Comparison of ENCODE assay signal across 24 cellular contexts in the genomic region with DNA sequence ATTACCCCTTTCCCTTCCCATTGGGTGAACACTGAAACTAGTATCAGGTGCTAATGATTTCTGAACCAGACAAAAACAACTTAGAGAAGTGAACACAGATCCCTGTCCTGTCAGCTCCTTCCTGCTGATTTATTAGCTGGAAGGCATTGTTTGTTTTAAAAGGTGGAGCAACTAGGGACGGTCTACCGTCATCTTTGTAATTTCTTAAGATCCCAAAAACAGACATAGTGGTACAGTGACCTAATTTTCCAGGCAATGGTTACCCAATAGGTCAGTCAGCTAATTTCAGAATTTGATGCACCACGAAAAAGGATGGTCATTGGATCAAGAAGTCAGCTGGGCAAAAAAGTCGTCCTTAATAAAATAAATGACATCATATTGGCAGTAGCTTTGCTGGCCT. TPM values are rescaled to one million over a fixed set of nuclear protein-coding genes. Genes with fewer than 3 reads are reported as not detected.
DNase-seq lines count a peak whose midpoint lies in the region; ATAC-seq, FAIRE-seq and TF ChIP-seq lines count a peak whose summit lies in the region.
"Had no signal": no experiment of that assay in that cellular context is flagged by ENCODE, and none has a peak within 500 bp of the region (broad histone marks: within the 10 kb centered on the region; RNA-seq: fewer than 3 reads in every experiment).

No MANE protein-coding gene starts in this region.

- TF ChIP-seq CTCF in endothelial cell of umbilical vein (IDR thresholded peaks at IDR 0.05; ENCODE audit: extremely low read depth in 1 of 2, insufficient read depth in 1 of 2, low read depth in 1 of 2, low read length in 2 of 2), result no peak
- no peak for TF ChIP-seq CTCF in gastroesophageal sphincter (IDR thresholded peaks at IDR 0.05)
- TF ChIP-seq CTCF in gastrocnemius medialis (IDR thresholded peaks at IDR 0.05 in 4 of 5, conservative IDR thresholded peaks at IDR 0.05 in 1 of 5), result no peak

- TF ChIP-seq POLR2A in endothelial cell of umbilical vein (IDR thresholded peaks at IDR 0.05; ENCODE audit: low read depth, low read length) (no peak), gastroesophageal sphincter (IDR thresholded peaks at IDR 0.05) (no peak), gastrocnemius medialis (IDR thresholded peaks at IDR 0.05) (no peak)

- BruUV-seq in endothelial cell of umbilical vein (replicated peaks; lab: Mats Ljungman, UMichigan), result no TSS peak

- H3K36me3 ChIP-seq in endothelial cell of umbilical vein (ENCODE audit: control insufficient read depth in 2 of 2, extremely low read depth in 1 of 2, insufficient read depth in 2 of 2, low read length in 2 of 2), result no peaks in the 10 kb centered on the region
- no peaks in the 10 kb centered on the region for H3K36me3 ChIP-seq in gastroesophageal sphincter
- H3K36me3 ChIP-seq in gastrocnemius medialis, result no peaks in the 10 kb centered on the region

- H4K20me1 ChIP-seq in endothelial cell of umbilical vein (replicated peaks; ENCODE audit: control insufficient read depth, extremely low read depth, insufficient read depth, low read length), result no peaks in the 10 kb centered on the region

- CTCF ChIA-PET in endothelial cell of umbilical vein (lab: Charles Lee), result interaction anchor here (1.0 kb wide), 1 partner anchor 439 kb away, joined by 3 read pairs; no protein-coding TSS in a partner anchor

- no peak overlapping the region for H3K4me2 ChIP-seq in endothelial cell of umbilical vein (ENCODE audit: insufficient read depth, low read length)

- in situ Hi-C loops in gastrocnemius medialis (cut with MboI; ENCODE audit: low sequenced_read_pairs in 4 of 4) (no loop called here), ACHN (cut with HindIII; ENCODE audit: low pct_ligation_motif_present, low pct_unique_long_range_greater_than_20kb, low sequenced_read_pairs) (no loop called here)

- no peaks in the 10 kb centered on the region for H3K9me3 ChIP-seq in right cardiac atrium (ENCODE audit: control insufficient read depth, low read length)
- no peaks in the 10 kb centered on the region for H3K9me3 ChIP-seq in endothelial cell of umbilical vein (replicated peaks; ENCODE audit: control insufficient read depth, insufficient read depth, low read length)
- no peaks in the 10 kb centered on the region for H3K9me3 ChIP-seq in gastroesophageal sphincter
- no peaks in the 10 kb centered on the region for H3K9me3 ChIP-seq in gastrocnemius medialis
- H3K9me3 ChIP-seq: Caco-2 had no signal

- no peak overlapping the region for H3K4me3 ChIP-seq in right cardiac atrium (ENCODE audit: low read length)
- no peak overlapping the region for H3K4me3 ChIP-seq in endothelial cell of umbilical vein (replicated peaks in 1 of 3; ENCODE audit: insufficient read depth in 1 of 3, low read depth in 1 of 3, low read length in 3 of 3)
- no peak overlapping the region for H3K4me3 ChIP-seq in gastroesophageal sphincter
- no peak overlapping the region for H3K4me3 ChIP-seq in gastrocnemius medialis

- DNase-seq in right cardiac atrium, result no peak
- no peak for DNase-seq in left ventricle myocardium superior
- DNase-seq in endothelial cell of umbilical vein (ENCODE audit: low read depth, low spot score), result peak; percentile 30
- no peak for DNase-seq in gastrocnemius medialis
- no peak for DNase-seq in NCI-H2196 treated with DMSO at 0.1 percent for 48 hours (lab: John Stamatoyannopoulos, UW; ENCODE audit: unreplicated experiment)
- DNase-seq in ACHN, result no peak
- DNase-seq in GM19238 (ENCODE audit: insufficient read length, low spot score), result no peak
- DNase-seq: 8988T; Caco-2; CD4-positive, alpha-beta T cell; EL; H7; Kasumi-1; MM.1S; NCI-H1092 treated with DMSO at 0.1 percent for 48 hours; NCI-H2081 had no signal

- no peak for TF ChIP-seq EP300 in gastroesophageal sphincter (IDR thresholded peaks at IDR 0.05)

- no peaks in the 10 kb centered on the region for H3K79me2 ChIP-seq in endothelial cell of umbilical vein (ENCODE audit: control insufficient read depth, insufficient read depth, low read length)

- ATAC-seq in right cardiac atrium, result peak; percentile 31 to 95
- no peak for ATAC-seq in left ventricle myocardium superior
- ATAC-seq in gastroesophageal sphincter, result peak; percentile 89
- peak; percentile 75 to 78 for ATAC-seq in gastrocnemius medialis
- ATAC-seq: Right ventricle myocardium inferior had no signal

- POLR2A ChIA-PET in endothelial cell of umbilical vein (lab: Charles Lee), result no interaction called here

- dilution Hi-C loops in endothelial cell of umbilical vein (cut with MboI; ENCODE audit: extremely low pct_ligation_motif_present, low sequenced_read_pairs), result no loop called here

- H3K27me3 ChIP-seq in right cardiac atrium (ENCODE audit: control insufficient read depth, insufficient read depth) (no peaks in the 10 kb centered on the region), endothelial cell of umbilical vein (ENCODE audit: control insufficient read depth in 2 of 2, insufficient read depth in 2 of 2, low read length in 2 of 2) (no peaks in the 10 kb centered on the region), gastroesophageal sphincter (no peaks in the 10 kb centered on the region), gastrocnemius medialis (no peaks in the 10 kb centered on the region)

- H3K4me1 ChIP-seq in right cardiac atrium (ENCODE audit: control insufficient read depth, insufficient read depth, low read length) (no peaks in the 10 kb centered on the region), endothelial cell of umbilical vein (ENCODE audit: control insufficient read depth, extremely low read depth, insufficient read depth, low read length) (peaks cover under 1% of the 10 kb centered on the region), gastroesophageal sphincter (no peaks in the 10 kb centered on the region), gastrocnemius medialis (no peaks in the 10 kb centered on the region)

- intact Hi-C loops in right cardiac atrium (cut with DNase I) (no loop called here), left ventricle myocardium superior (cut with micrococcal nuclease) (no loop called here), endothelial cell of umbilical vein (cut with micrococcal nuclease) (no loop called here), gastrocnemius medialis (cut with DNase I; ENCODE audit: low total_unique reads) (no loop called here)

- H2AFZ ChIP-seq in endothelial cell of umbilical vein (ENCODE audit: low read depth, low read length), result no peak overlapping the region

- no peak overlapping the region for H3K27ac ChIP-seq in right cardiac atrium (ENCODE audit: low read length)
- no peak overlapping the region for H3K27ac ChIP-seq in endothelial cell of umbilical vein (ENCODE audit: insufficient read depth, low read depth, low read length)
- peak overlapping the region in 2 of 4 donors; percentile 9 to 15 for H3K27ac ChIP-seq in gastroesophageal sphincter
- H3K27ac ChIP-seq in gastrocnemius medialis, result no peak overlapping the region

- H3K9ac ChIP-seq in endothelial cell of umbilical vein (replicated peaks; ENCODE audit: extremely low read depth, insufficient read depth, low read length), result no peak overlapping the region

- FAIRE-seq in endothelial cell of umbilical vein (lab: Jason Lieb, UNC), result no peak
- FAIRE-seq: GM12891, HTR-8/SVneo, RCC 7860 had no signal

- 45% methylated on average over 4 of the region's 4 CpGs for WGBS in right cardiac atrium
- WGBS in gastroesophageal sphincter (ENCODE audit: low coverage in 1 of 2), 2 donors, result 6 to 44% methylated on average over 4 of the region's 4 CpGs

- no peaks in the 10 kb centered on the region for H3K9me1 ChIP-seq in endothelial cell of umbilical vein (replicated peaks; ENCODE audit: control insufficient read depth, extremely low read depth, insufficient read depth, low read length)

TF ChIP-seq in endothelial cell of umbilical vein, 7 proteins besides CTCF, POLR2A, EP300 and RAD21:
- TF ChIP-seq GATA2 (IDR thresholded peaks at IDR 0.05; ENCODE audit: insufficient read depth, insufficient read length, low read depth, low read length) (no peak), EZH2 (IDR thresholded peaks at IDR 0.05; ENCODE audit: borderline replicate concordance, low read depth, low read length, severe bottlenecking) (no peak), POLR2AphosphoS5 (IDR thresholded peaks at IDR 0.05; ENCODE audit: insufficient read depth, low read depth, low read length) (no peak), JUN (IDR thresholded peaks at IDR 0.05; ENCODE audit: borderline replicate concordance, insufficient read depth, insufficient read length, low read depth) (no peak), FOS (IDR thresholded peaks at IDR 0.05; ENCODE audit: borderline replicate concordance, insufficient read depth, low read length) (no peak), MYC (IDR thresholded peaks at IDR 0.05; ENCODE audit: low read depth, low read length) (no peak)
- TF ChIP-seq, protein P1, sequence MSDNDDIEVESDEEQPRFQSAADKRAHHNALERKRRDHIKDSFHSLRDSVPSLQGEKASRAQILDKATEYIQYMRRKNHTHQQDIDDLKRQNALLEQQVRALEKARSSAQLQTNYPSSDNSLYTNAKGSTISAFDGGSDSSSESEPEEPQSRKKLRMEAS (IDR thresholded peaks at IDR 0.05; ENCODE audit: insufficient read depth, insufficient read length), result no peak

RNA-seq across cellular contexts. Expression of a gene that starts 27.4 kb away (rescaled TPM):
- total RNA-seq in right cardiac atrium (under 1 TPM in 1 of 4 donors, not detected in 3; 0.06 TPM), left ventricle myocardium superior (not detected), endothelial cell of umbilical vein (not detected in 2 replicates), gastroesophageal sphincter (under 1 TPM in 2 of 4 donors, not detected in 2; 0.54 to 0.96 TPM), gastrocnemius medialis (under 1 TPM in 1 of 4 donors, not detected in 3; 1.00 TPM)
- polyA plus RNA-seq in right cardiac atrium (not detected), endothelial cell of umbilical vein (0.07 and 0.08 TPM in 2 replicates)
- polyA plus RNA-seq in endothelial cell of umbilical vein (2011; cell fraction: cytosol; rRNA removed), result 0.01 and 0.06 TPM in 2 replicates
- 0.10 and 0.20 TPM in 2 replicates for polyA plus RNA-seq in endothelial cell of umbilical vein (2011; cell fraction: nucleus; rRNA removed)
- polyA plus RNA-seq in endothelial cell of umbilical vein (2012), result 0.05 and 0.14 TPM in 2 replicates
- not detected in 2 replicates for polyA minus RNA-seq in endothelial cell of umbilical vein
- not detected for polyA minus RNA-seq in endothelial cell of umbilical vein (2011; cell fraction: cytosol; rRNA and poly(A)+ RNA removed)
- polyA minus RNA-seq in endothelial cell of umbilical vein (2011; cell fraction: nucleus; rRNA and poly(A)+ RNA removed), result 0.34 TPM in 1 of 2 replicates, not detected in the other
- total RNA-seq: CD4-positive, alpha-beta T cell; NCI-H460; Right ventricle myocardium inferior had no signal
- polyA plus RNA-seq: BJ, IgD-negative memory B cell had no signal
